Comparison of ENCODE assay signal across 8 cellular contexts in the genomic region with DNA sequence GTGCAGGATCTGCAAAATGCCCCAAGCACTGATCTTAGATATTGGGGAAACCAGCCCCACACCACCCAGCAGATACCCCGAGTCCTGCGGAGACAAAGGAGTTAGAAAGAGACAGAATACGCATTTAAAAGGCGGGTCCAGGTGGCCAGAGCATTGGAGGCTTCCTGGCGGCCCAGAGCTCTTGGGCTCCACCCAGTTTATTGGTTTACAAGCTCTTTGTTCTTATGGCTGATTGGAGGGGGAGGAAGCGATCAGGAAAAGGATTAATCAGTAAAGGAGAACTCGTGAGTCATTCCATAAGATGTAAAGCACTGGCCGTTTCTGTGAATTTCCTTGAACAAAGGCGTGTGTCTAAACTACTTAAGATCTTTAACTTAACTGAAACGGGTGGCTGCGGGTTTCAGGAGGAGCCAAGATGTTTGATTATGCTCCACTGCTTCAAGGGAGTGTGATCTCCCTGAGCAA. TPM values are rescaled to one million over a fixed set of nuclear protein-coding genes. Genes with fewer than 3 reads are reported as not detected.
DNase-seq lines count a peak whose midpoint lies in the region; ATAC-seq, FAIRE-seq and TF ChIP-seq lines count a peak whose summit lies in the region.

No MANE protein-coding gene starts in this region.

- H2BK20ac ChIP-seq in H1 (ENCODE audit: low read length), result no peak overlapping the region

- H3K9ac ChIP-seq in H1 (replicated peaks in 1 of 4; ENCODE audit: extremely low read depth in 1 of 4, low read depth in 3 of 4, low read length in 3 of 4), result peak overlapping the region; percentile 82 to 94 (median 89)

- H3K79me1 ChIP-seq in H1 (ENCODE audit: low read depth, low read length), result peaks cover 6% of the 10 kb centered on the region

- no peaks in the 10 kb centered on the region for H3K27me3 ChIP-seq in RWPE2 (ENCODE audit: insufficient read depth, poor library complexity, severe bottlenecking)
- no peaks in the 10 kb centered on the region for H3K27me3 ChIP-seq in H1 (replicated peaks in 1 of 4; ENCODE audit: control insufficient read depth in 3 of 4, extremely low read depth in 1 of 4, insufficient read depth in 3 of 4, low read length in 3 of 4)

- no peak for TF ChIP-seq EP300 in H1 (IDR thresholded peaks at IDR 0.05; ENCODE audit: borderline replicate concordance in 1 of 2, low read depth in 2 of 2, low read length in 2 of 2)

- H2BK15ac ChIP-seq in H1 (ENCODE audit: low read length), result no peak overlapping the region

- WGBS in H1 (ENCODE audit: extremely low coverage in 1 of 2, insufficient coverage in 1 of 2, insufficient read length in 1 of 2, insufficient replicate concordance in 2 of 2, low coverage in 1 of 2, low lambda C conversion rate in 2 of 2, missing lambda C conversion rate in 1 of 2), 2 experiments, result 31% methylated on average over 10 of the region's 11 CpGs; no CpG with 5 or more reads in 1 of the 2 experiments

- no peak overlapping the region for H2BK5ac ChIP-seq in H1 (ENCODE audit: low read depth, low read length)

- H2AFZ ChIP-seq in H1 (ENCODE audit: low read length), result no peak overlapping the region

- 0 out of 2 replicates have a peak overlapping the region, but pooled peaks have one; percentile 68 for H2BK12ac ChIP-seq in H1 (ENCODE audit: low read depth, low read length)

- peaks cover 4% of the 10 kb centered on the region; the same call in 1 of the 2 replicates for H3K23me2 ChIP-seq in H1 (ENCODE audit: low read depth, low read length)

- POLR2A ChIA-PET in H1 (lab: Charles Lee; ENCODE audit: partially characterized antibody), result interaction anchor here (0.6 to 10.6 kb wide), 20 partner anchors 10 to 609 kb away, joined by 3 to 103 read pairs (median 5); partner anchors contain the start of genes ZNF154, ZNF417, ZNF587B and ZNF814
- POLR2A ChIA-PET in naive thymus-derived CD8-positive, alpha-beta T cell (lab: Charles Lee), result interaction anchor here (1.1 to 2.0 kb wide), 6 partner anchors 31 to 500 kb away, joined by 3 to 13 read pairs (median 4); partner anchors contain the start of genes ZNF417, ZNF586 and ZNF814

- no peak for TF ChIP-seq RAD21 in H1 (IDR thresholded peaks at IDR 0.05 in 1 of 2, conservative IDR thresholded peaks at IDR 0.05 in 1 of 2; ENCODE audit: low read depth in 2 of 2, low read length in 2 of 2)

- no peak overlapping the region for H3K23ac ChIP-seq in H1 (ENCODE audit: insufficient read length)

- H4K5ac ChIP-seq in H1 (ENCODE audit: insufficient read length, low read depth, low read length), result peak overlapping the region; percentile 15

- H3K4me3 ChIP-seq in RWPE2 (ENCODE audit: severe bottlenecking), result peak overlapping the region; percentile 55
- peak overlapping the region; percentile 79 to 81 (median 79) for H3K4me3 ChIP-seq in H1 (ENCODE audit: extremely low read depth in 1 of 4, insufficient read depth in 2 of 4, low read depth in 3 of 4, low read length in 4 of 4)

- H3K14ac ChIP-seq in H1 (ENCODE audit: insufficient read length), result no peak overlapping the region

- peaks cover 18 to 39% (median 26%) of the 10 kb centered on the region in 4 donors for H3K4me1 Mint-ChIP-seq in naive thymus-derived CD8-positive, alpha-beta T cell

- peak in 1 of 2 experiments; percentile 13; a peak in 1 of 3 replicates for TF ChIP-seq POLR2A in H1 (IDR thresholded peaks at IDR 0.05; ENCODE audit: control extremely low read depth in 1 of 2, low read depth in 2 of 2, low read length in 2 of 2)

- peaks cover 0 to 31% (median 11%) of the 10 kb centered on the region in 9 donors for H3K9me3 Mint-ChIP-seq in naive thymus-derived CD8-positive, alpha-beta T cell

- 0 out of 2 replicates have a peak overlapping the region, but pooled peaks have one; percentile 36 for H3K18ac ChIP-seq in H1 (ENCODE audit: extremely low read depth, low read length)

- H2AK5ac ChIP-seq in H1 (ENCODE audit: low read depth, low read length), result no peak overlapping the region

- no peaks in the 10 kb centered on the region for H3K9me3 ChIP-seq in RWPE2 (ENCODE audit: severe bottlenecking)
- H3K9me3 ChIP-seq in H1 (ENCODE audit: insufficient read depth in 2 of 2, low read depth in 1 of 2, low read length in 1 of 2), result no peaks in the 10 kb centered on the region

- peaks cover 0 to 8% of the 10 kb centered on the region in 2 experiments for H4K20me1 ChIP-seq in H1 (replicated peaks in 1 of 2; ENCODE audit: control insufficient read depth in 1 of 2, insufficient read depth in 2 of 2, low read length in 2 of 2)

- H3K27ac ChIP-seq in RWPE2 (ENCODE audit: poor library complexity, severe bottlenecking) (peak overlapping the region; percentile 76), H1 (ENCODE audit: low read depth, low read length) (peak overlapping the region; percentile 83)

- no peak for FAIRE-seq in H1 (lab: Jason Lieb, UNC)

- DNase-seq in activated naive CD4-positive, alpha-beta T cell treated with Interleukin-2 at 50 U/mL for 16 hours, result peak; percentile 5
- DNase-seq in activated naive CD4-positive, alpha-beta T cell treated with anti-CD3 and anti-CD28 coated beads, Interleukin-2, amount 50 U/mL, for 16 hours, result no peak
- DNase-seq in RWPE2 (ENCODE audit: low spot score) (no peak), H1 (ENCODE audit: low read depth in 1 of 2, low spot score in 2 of 2) (peak in 1 of 2 experiments; percentile 49), SHP77 (lab: John Stamatoyannopoulos, UW) (no peak)
- no peak for DNase-seq in naive thymus-derived CD8-positive, alpha-beta T cell

- H3K36me3 ChIP-seq in RWPE2 (ENCODE audit: low read depth), result peaks cover 28% of the 10 kb centered on the region
- peaks cover 0 to 18% (median 3%) of the 10 kb centered on the region in 4 experiments; a peak in 7 of 8 replicates for H3K36me3 ChIP-seq in H1 (ENCODE audit: control insufficient read depth in 2 of 4, insufficient read depth in 4 of 4, low read length in 3 of 4)

- H3K79me2 ChIP-seq in H1 (ENCODE audit: control insufficient read depth in 1 of 2, insufficient read depth in 2 of 2, low read length in 2 of 2), result peaks cover 0 to 47% of the 10 kb centered on the region in 2 experiments; a peak in 3 of 4 replicates

- TF ChIP-seq CTCF in RWPE2 (IDR thresholded peaks at IDR 0.05; ENCODE audit: poor library complexity, severe bottlenecking), result no peak
- TF ChIP-seq CTCF in H1 (IDR thresholded peaks at IDR 0.05; ENCODE audit: control extremely low read depth in 1 of 3, insufficient read depth in 1 of 3, low read depth in 1 of 3, low read length in 3 of 3), result no peak

- H4K8ac ChIP-seq in H1 (ENCODE audit: extremely low read depth, insufficient read depth, low read length), result peak overlapping the region; percentile 93; the same call in 1 of the 2 replicates

- ATAC-seq in RWPE2 (ENCODE audit: low read depth) (peak; percentile 26), GM18517 (IDR thresholded peaks at IDR 0.05; ENCODE audit: unreplicated experiment) (no peak), HG02870 (IDR thresholded peaks at IDR 0.05; ENCODE audit: unreplicated experiment) (no peak)
- ATAC-seq in naive thymus-derived CD8-positive, alpha-beta T cell, result no peak

- peaks cover 6% of the 10 kb centered on the region for H3K4me1 ChIP-seq in RWPE2 (ENCODE audit: insufficient read depth, poor library complexity, severe bottlenecking)
- peaks cover 0 to 6% (median 4%) of the 10 kb centered on the region in 4 experiments; a peak in 6 of 7 replicates for H3K4me1 ChIP-seq in H1 (replicated peaks in 1 of 4; ENCODE audit: control insufficient read depth in 3 of 4, insufficient read depth in 4 of 4, low read length in 3 of 4)

- no peak overlapping the region for H3K56ac ChIP-seq in H1 (replicated peaks; ENCODE audit: insufficient read length, low read depth, low read length)

- peak overlapping the region; percentile 88 to 96 (median 95) for H3K4me3 Mint-ChIP-seq in naive thymus-derived CD8-positive, alpha-beta T cell

- no peaks in the 10 kb centered on the region for H3K27me3 Mint-ChIP-seq in naive thymus-derived CD8-positive, alpha-beta T cell

- H3K36me3 Mint-ChIP-seq in naive thymus-derived CD8-positive, alpha-beta T cell, result peaks cover 15 to 33% (median 33%) of the 10 kb centered on the region in 3 donors

- H3K27ac Mint-ChIP-seq in naive thymus-derived CD8-positive, alpha-beta T cell, result peak overlapping the region; percentile 90 to 98 (median 97)

- no peak overlapping the region for H2BK120ac ChIP-seq in H1 (replicated peaks; ENCODE audit: low read depth, low read length)

- peak overlapping the region; percentile 71 to 88 for H3K4me2 ChIP-seq in H1 (ENCODE audit: insufficient read depth in 1 of 2, low read depth in 2 of 2, low read length in 2 of 2)

- CTCF ChIA-PET in H1 (lab: Charles Lee; ENCODE audit: partially characterized antibody), result no interaction called here

- no peak overlapping the region for H3K4ac ChIP-seq in H1 (replicated peaks; ENCODE audit: insufficient read length, low read depth, low read length)

- H4K91ac ChIP-seq in H1 (replicated peaks; ENCODE audit: insufficient read length, low read length), result no peak overlapping the region

RNA-seq across cellular contexts. Expression of gene ZNF587, which starts 0.9 kb away (rescaled TPM):
- 41.5 and 42.1 TPM in 2 replicates for total RNA-seq in H1 (2021; fragmentation: NEBNext Ultra II Directional; extraction: Animal tissue kit (Norgen Biotek cat#: 25700))
- polyA plus RNA-seq in H1 (2011; rRNA removed), result 17.4 and 18.1 TPM in 2 replicates
- polyA plus RNA-seq in H1 (2011; cell fraction: cytosol; rRNA removed), result 16.2 TPM
- 20.1 TPM for polyA plus RNA-seq in H1 (2011; cell fraction: nucleus; rRNA removed)
- polyA plus RNA-seq in H1 (2012, experiment 1 of 2), result 16.8 to 19.8 TPM (median 18.6 TPM) in 4 replicates
- 4.3 TPM for polyA plus RNA-seq in H1 (2012, experiment 2 of 2)
- polyA plus RNA-seq in H1 (2013, experiment 1 of 2), result 19.7 TPM
- polyA plus RNA-seq in H1 (2013, experiment 2 of 2), result 17.0 TPM
- 24.8 and 34.3 TPM in 2 replicates for polyA minus RNA-seq in H1 (2011; rRNA and poly(A)+ RNA removed)
- polyA minus RNA-seq in H1 (2011; cell fraction: cytosol; rRNA and poly(A)+ RNA removed), result 20.0 TPM
- 24.2 TPM for polyA minus RNA-seq in H1 (2011; cell fraction: nucleus; rRNA and poly(A)+ RNA removed)
- 10 to 100 TPM; 61.9 to 69.2 TPM for total RNA-seq in naive thymus-derived CD8-positive, alpha-beta T cell
- polyA plus RNA-seq in naive thymus-derived CD8-positive, alpha-beta T cell, result 1 to 10 TPM; 1.3 to 7.4 (median 4.7) TPM

RNA-seq across cellular contexts. Expression of gene ZNF587B, which starts 20.5 kb away (rescaled TPM):
- 53.7 and 60.1 TPM in 2 replicates for total RNA-seq in H1 (2021; fragmentation: NEBNext Ultra II Directional; extraction: Animal tissue kit (Norgen Biotek cat#: 25700))
- 11.3 and 13.8 TPM in 2 replicates for polyA plus RNA-seq in H1 (2011; rRNA removed)
- 23.1 TPM for polyA plus RNA-seq in H1 (2011; cell fraction: cytosol; rRNA removed)
- polyA plus RNA-seq in H1 (2011; cell fraction: nucleus; rRNA removed), result 18.4 TPM
- 22.1 to 36.7 TPM (median 26.4 TPM) in 4 replicates for polyA plus RNA-seq in H1 (2012, experiment 1 of 2)
- 5.6 TPM for polyA plus RNA-seq in H1 (2012, experiment 2 of 2)
- 23.9 TPM for polyA plus RNA-seq in H1 (2013, experiment 1 of 2)
- 22.1 TPM for polyA plus RNA-seq in H1 (2013, experiment 2 of 2)
- 71.9 and 78.7 TPM in 2 replicates for polyA minus RNA-seq in H1 (2011; rRNA and poly(A)+ RNA removed)
- polyA minus RNA-seq in H1 (2011; cell fraction: cytosol; rRNA and poly(A)+ RNA removed), result 42.6 TPM
- 44.1 TPM for polyA minus RNA-seq in H1 (2011; cell fraction: nucleus; rRNA and poly(A)+ RNA removed)
- total RNA-seq in naive thymus-derived CD8-positive, alpha-beta T cell, result 10 to 100 TPM; 29.1 to 29.9 TPM
- 1 to 10 TPM in 1 of 3 donors, under 1 TPM in 2; 0.27 to 1.3 (median 0.76) TPM for polyA plus RNA-seq in naive thymus-derived CD8-positive, alpha-beta T cell

RNA-seq across cellular contexts. Expression of gene ZNF552, which starts 35.9 kb away (rescaled TPM):
- total RNA-seq in H1 (2021; fragmentation: NEBNext Ultra II Directional; extraction: Animal tissue kit (Norgen Biotek cat#: 25700)), result 10.6 and 11.6 TPM in 2 replicates
- 5.9 and 8.8 TPM in 2 replicates for polyA plus RNA-seq in H1 (2011; rRNA removed)
- polyA plus RNA-seq in H1 (2011; cell fraction: cytosol; rRNA removed), result 8.8 TPM
- 10.0 TPM for polyA plus RNA-seq in H1 (2011; cell fraction: nucleus; rRNA removed)
- polyA plus RNA-seq in H1 (2012, experiment 1 of 2), result 8.4 to 11.8 TPM (median 9.1 TPM) in 4 replicates
- polyA plus RNA-seq in H1 (2012, experiment 2 of 2), result 1.9 TPM
- 6.5 TPM for polyA plus RNA-seq in H1 (2013, experiment 1 of 2)
- 7.1 TPM for polyA plus RNA-seq in H1 (2013, experiment 2 of 2)
- polyA minus RNA-seq in H1 (2011; rRNA and poly(A)+ RNA removed), result 14.2 and 21.6 TPM in 2 replicates
- polyA minus RNA-seq in H1 (2011; cell fraction: cytosol; rRNA and poly(A)+ RNA removed), result 6.5 TPM
- 20.9 TPM for polyA minus RNA-seq in H1 (2011; cell fraction: nucleus; rRNA and poly(A)+ RNA removed)
- 10 to 100 TPM; 17.3 to 21.8 TPM for total RNA-seq in naive thymus-derived CD8-positive, alpha-beta T cell
- polyA plus RNA-seq in naive thymus-derived CD8-positive, alpha-beta T cell, result 10 to 100 TPM in 1 of 3 donors, 1 to 10 TPM in 2; 6.4 to 12.4 (median 7.4) TPM

RNA-seq across cellular contexts. Expression of gene ZNF814, which starts 38.3 kb away (rescaled TPM):
- 90.7 and 90.9 TPM in 2 replicates for total RNA-seq in H1 (2021; fragmentation: NEBNext Ultra II Directional; extraction: Animal tissue kit (Norgen Biotek cat#: 25700))
- 99.6 and 110 TPM in 2 replicates for polyA plus RNA-seq in H1 (2011; rRNA removed)
- 66.5 TPM for polyA plus RNA-seq in H1 (2011; cell fraction: cytosol; rRNA removed)
- 74.2 TPM for polyA plus RNA-seq in H1 (2011; cell fraction: nucleus; rRNA removed)
- polyA plus RNA-seq in H1 (2012, experiment 1 of 2), result 53.1 to 76.6 TPM (median 64.5 TPM) in 4 replicates
- 46.8 TPM for polyA plus RNA-seq in H1 (2012, experiment 2 of 2)
- polyA plus RNA-seq in H1 (2013, experiment 1 of 2), result 39.2 TPM
- 39.8 TPM for polyA plus RNA-seq in H1 (2013, experiment 2 of 2)
- 125 and 160 TPM in 2 replicates for polyA minus RNA-seq in H1 (2011; rRNA and poly(A)+ RNA removed)
- 63.5 TPM for polyA minus RNA-seq in H1 (2011; cell fraction: cytosol; rRNA and poly(A)+ RNA removed)
- polyA minus RNA-seq in H1 (2011; cell fraction: nucleus; rRNA and poly(A)+ RNA removed), result 209 TPM
- total RNA-seq in naive thymus-derived CD8-positive, alpha-beta T cell, result 10 to 100 TPM; 84.6 to 85.1 TPM
- 10 to 100 TPM; 13.2 to 32.2 (median 20.9) TPM for polyA plus RNA-seq in naive thymus-derived CD8-positive, alpha-beta T cell
